ENCODE assay signal across 7 cellular contexts in genomic region chr9:134403682-134404301, GRCh38.
DNase-seq lines count a peak whose midpoint lies in the region; ATAC-seq and TF ChIP-seq lines count a peak whose summit lies in the region.

No MANE protein-coding gene starts in this region.

- H2AFZ ChIP-seq in osteoblast (ENCODE audit: low read length), result no peak overlapping the region

- peaks cover 8% of the 10 kb centered on the region for H3K9me3 Mint-ChIP-seq in endodermal cell

- no peaks in the 10 kb centered on the region for H3K27me3 Mint-ChIP-seq in endodermal cell (ENCODE audit: insufficient read depth)

- H3K27me3 ChIP-seq in endodermal cell (ENCODE audit: control insufficient read depth, insufficient read depth, low read length, poor library complexity, severe bottlenecking), result no peaks in the 10 kb centered on the region
- no peaks in the 10 kb centered on the region for H3K27me3 ChIP-seq in osteoblast (ENCODE audit: insufficient read depth, low read length)

- peak overlapping the region; percentile 23 for H3K4me2 ChIP-seq in osteoblast (ENCODE audit: insufficient read depth, low read length)

- H3K4me1 Mint-ChIP-seq in endodermal cell, result peaks cover 5% of the 10 kb centered on the region

- H3K4me1 ChIP-seq in endodermal cell (ENCODE audit: control insufficient read depth, insufficient read depth, low read length) (no peaks in the 10 kb centered on the region), osteoblast (ENCODE audit: insufficient read depth, low read length) (peaks cover 43% of the 10 kb centered on the region)

- H3K4me3 ChIP-seq in endodermal cell (ENCODE audit: low read length) (no peak overlapping the region), osteoblast (ENCODE audit: insufficient read depth, low read length) (no peak overlapping the region)

- H3K36me3 ChIP-seq in endodermal cell (ENCODE audit: control insufficient read depth, insufficient read depth, low read length) (peaks cover 5% of the 10 kb centered on the region), osteoblast (ENCODE audit: insufficient read depth, low read length) (peaks cover 1% of the 10 kb centered on the region)

- 97% methylated on average over 5 to 17 of the region's 17 CpGs for WGBS in endodermal cell (ENCODE audit: insufficient coverage in 1 of 2, insufficient read length in 1 of 2), 2 experiments

- no peak overlapping the region for H3K9ac ChIP-seq in endodermal cell (ENCODE audit: extremely low read depth, low read length, poor library complexity, severe bottlenecking)

- peak overlapping the region; percentile 81 for H3K27ac Mint-ChIP-seq in endodermal cell

- H3K79me2 ChIP-seq in osteoblast (ENCODE audit: insufficient read depth, low read length), result peaks cover 74% of the 10 kb centered on the region

- peaks cover 6% of the 10 kb centered on the region for H3K9me3 ChIP-seq in endodermal cell (ENCODE audit: control insufficient read depth, low read length)
- H3K9me3 ChIP-seq in osteoblast (ENCODE audit: low read depth, low read length), result peaks cover 3% of the 10 kb centered on the region

- peak in 70 of 76 experiments; percentile 14 to 80 (median 60) for DNase-seq in HUDEP-2 (lab: John Stamatoyannopoulos, UW; ENCODE audit: unreplicated experiment in 76 of 76)
- peak; percentile 38 for DNase-seq in activated CD4-positive, alpha-beta T cell treated with anti-CD3 and anti-CD28 coated beads for 48 hours
- DNase-seq in endodermal cell, result no peak
- DNase-seq in osteoblast (ENCODE audit: insufficient read length, low spot score, missing footprints), result peak; percentile 100
- DNase-seq in occipital lobe (lab: John Stamatoyannopoulos, UW), result no peak

- ATAC-seq in HG03095 (IDR thresholded peaks at IDR 0.05; ENCODE audit: unreplicated experiment) (no peak), HG02852 (IDR thresholded peaks at IDR 0.05; ENCODE audit: unreplicated experiment) (no peak)

- H3K36me3 Mint-ChIP-seq in endodermal cell (ENCODE audit: low read depth), result peaks cover 10% of the 10 kb centered on the region

- H3K27ac ChIP-seq in endodermal cell (ENCODE audit: low read depth, low read length) (peak overlapping the region; percentile 11), osteoblast (ENCODE audit: low read depth, low read length) (peak overlapping the region; percentile 83)

- TF ChIP-seq CTCF in endodermal cell (conservative IDR thresholded peaks at IDR 0.05) (no peak), osteoblast (IDR thresholded peaks at IDR 0.05; ENCODE audit: extremely low read depth, low read depth, low read length) (no peak)

- peaks cover 58% of the 10 kb centered on the region for H4K20me1 ChIP-seq in osteoblast (ENCODE audit: insufficient read depth, low read length)

- H3K4me3 Mint-ChIP-seq in endodermal cell, result no peak overlapping the region

Comparison
In these comparisons a context has a peak if more than half of its experiments do, and no peak if none do; other contexts are left out.
1. DNase-seq: peak in HUDEP-2 (70 of 76), activated CD4-positive, alpha-beta T cell treated with anti-CD3 and anti-CD28 coated beads for 48 hours (single experiment) and osteoblast (single experiment); none in endodermal cell (single experiment) and occipital lobe (single experiment).